Comparison of ENCODE assay signal across 16 cellular contexts in the genomic region with DNA sequence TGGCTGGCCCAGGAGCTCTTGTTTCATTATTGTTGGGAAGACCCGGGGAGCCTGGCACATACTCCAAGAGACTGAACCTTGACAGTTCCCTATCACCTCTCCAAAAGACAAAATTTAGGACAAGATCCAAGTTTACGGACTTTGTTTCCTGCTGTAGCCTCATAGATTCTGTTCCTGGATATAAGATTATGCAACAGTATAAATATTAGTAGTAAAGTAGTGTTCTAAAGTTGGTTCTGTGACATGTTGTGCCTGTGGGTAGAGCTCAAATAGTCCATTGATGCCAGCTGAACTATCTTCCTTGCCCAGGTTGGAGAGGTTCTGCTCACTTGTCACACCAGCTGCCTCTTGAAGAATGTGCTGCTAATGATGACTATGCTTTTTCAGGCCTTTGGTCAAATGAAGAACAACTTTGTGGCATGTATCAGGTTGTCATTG.
A peak's percentile ranks its signal among the peaks of the same experiment; 100 is the strongest.
DNase-seq lines count a peak whose midpoint lies in the region; ATAC-seq and TF ChIP-seq lines count a peak whose summit lies in the region.
"Had no signal": no experiment of that assay in that cellular context is flagged by ENCODE, and none has a peak within 500 bp of the region (broad histone marks: within the 10 kb centered on the region; RNA-seq: fewer than 3 reads in every experiment).

No MANE protein-coding gene starts in this region.

- TF ChIP-seq CTCF in nephron (IDR thresholded peaks at IDR 0.05; ENCODE audit: unreplicated experiment in 3 of 3), result no peak
- no peak for TF ChIP-seq CTCF in progenitor cell of endocrine pancreas (IDR thresholded peaks at IDR 0.05; ENCODE audit: unreplicated experiment)

- no peak overlapping the region for H3K4me3 Mint-ChIP-seq in nephron
- no peak overlapping the region for H3K4me3 Mint-ChIP-seq in progenitor cell of endocrine pancreas (ENCODE audit: low read depth)
- H3K4me3 Mint-ChIP-seq: HFFc6 had no signal

- peak overlapping the region in 2 of 3 experiments; percentile 29 to 95 for H3K27ac Mint-ChIP-seq in nephron
- no peak overlapping the region for H3K27ac Mint-ChIP-seq in progenitor cell of endocrine pancreas
- H3K27ac Mint-ChIP-seq: HFFc6 had no signal

- H3K9me3 Mint-ChIP-seq in nephron (no peaks in the 10 kb centered on the region), progenitor cell of endocrine pancreas (ENCODE audit: low read depth) (no peaks in the 10 kb centered on the region)
- H3K9me3 Mint-ChIP-seq: HFFc6 had no signal

- H3K27me3 Mint-ChIP-seq in nephron (ENCODE audit: low read depth) (peaks cover 3% of the 10 kb centered on the region), progenitor cell of endocrine pancreas (peaks cover 6% of the 10 kb centered on the region)

- no peak for ATAC-seq in GM18870 (IDR thresholded peaks at IDR 0.05; ENCODE audit: unreplicated experiment)

- H3K4me1 Mint-ChIP-seq in nephron (peaks cover 46% of the 10 kb centered on the region), progenitor cell of endocrine pancreas (ENCODE audit: low read depth) (peaks cover 15% of the 10 kb centered on the region)

- H3K36me3 Mint-ChIP-seq in nephron (ENCODE audit: low read depth) (no peaks in the 10 kb centered on the region), progenitor cell of endocrine pancreas (ENCODE audit: insufficient read depth) (no peaks in the 10 kb centered on the region)

- DNase-seq in NCI-H510A treated with DMSO at 0.1 percent for 48 hours (lab: John Stamatoyannopoulos, UW) (peak; percentile 3), NCI-H510A (lab: John Stamatoyannopoulos, UW) (no peak), DMS79 treated with DMSO at 0.1 percent for 48 hours (lab: John Stamatoyannopoulos, UW) (peak; percentile 33), iris pigment epithelial cell (ENCODE audit: low read depth) (peak; percentile 1), progenitor cell of endocrine pancreas (ENCODE audit: low spot score, unreplicated experiment) (no peak), NCI-H1092 (lab: John Stamatoyannopoulos, UW) (no peak)
- DNase-seq: 8988T, EL, HFFc6, Kasumi-1, NCI-H187, NCI-H345, NCI-H69, SHP77 had no signal

Comparison
In these comparisons a context has a peak if more than half of its experiments do, and no peak if none do; other contexts are left out.
1. DNase-seq: peak in NCI-H510A treated with DMSO at 0.1 percent for 48 hours (single experiment), DMS79 treated with DMSO at 0.1 percent for 48 hours (single experiment) and iris pigment epithelial cell (single experiment); none in NCI-H510A (single experiment), progenitor cell of endocrine pancreas (single experiment) and NCI-H1092 (single experiment).